Comparison of ENCODE assay signal across 12 cellular contexts in the genomic region with DNA sequence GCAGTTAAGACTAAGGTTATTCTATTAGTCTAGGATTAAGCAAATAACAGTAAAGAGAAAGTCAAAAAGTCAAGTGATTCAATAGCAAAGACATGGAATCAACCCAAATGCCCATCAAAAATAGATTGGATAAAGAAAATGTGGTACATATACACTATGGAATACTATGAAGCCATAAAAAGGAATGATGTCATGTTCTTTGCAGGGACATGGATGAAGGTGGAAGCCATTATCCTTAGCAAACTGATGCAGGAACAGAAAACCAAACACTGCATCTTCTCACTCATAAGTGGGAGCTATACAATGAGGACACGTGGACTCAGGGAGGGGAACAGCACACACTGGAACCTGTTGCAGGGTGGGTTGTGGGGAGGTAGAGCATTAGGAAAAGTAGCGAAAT. TPM values are rescaled to one million over a fixed set of nuclear protein-coding genes. Genes with fewer than 3 reads are reported as not detected.
"Had no signal": no experiment of that assay in that cellular context is flagged by ENCODE, and none has a peak within 500 bp of the region (broad histone marks: within the 10 kb centered on the region; RNA-seq: fewer than 3 reads in every experiment).

No MANE protein-coding gene starts in this region.

- H3K4me3 ChIP-seq: GM23248, GM23338, HAP-1 had no signal

- H3K27ac ChIP-seq: GM23248 had no signal

- H3K4me3 Mint-ChIP-seq: GM23338, H9, HFFc6 had no signal

- H3K9ac ChIP-seq: GM23248 had no signal

- FAIRE-seq: H1, H54 had no signal

- H3K36me3 ChIP-seq: HAP-1 had no signal

- H3K4me2 ChIP-seq: GM23338 had no signal

- DNase-seq: GM23248, GOT3, H7, H9, HCEC 1CT, HFFc6 had no signal

- H2AFZ ChIP-seq: GM23248, GM23338 had no signal

- H3K4me1 ChIP-seq: HAP-1 had no signal

- H3K27ac Mint-ChIP-seq: GM23338, H9, HFFc6 had no signal

- H3K9me3 Mint-ChIP-seq: H9 had no signal

- H3K9me3 ChIP-seq: HAP-1 had no signal

- ATAC-seq: GM23338, HCT116 had no signal

RNA-seq across cellular contexts. Expression of gene UNC13C, which starts 29.0 kb away (rescaled TPM):
- total RNA-seq: GM23248, H4, HFFc6 had no signal
- polyA plus RNA-seq: GM23248, GM23338 had no signal
